13 cellular contexts compared by ENCODE assay signal in the genomic region with DNA sequence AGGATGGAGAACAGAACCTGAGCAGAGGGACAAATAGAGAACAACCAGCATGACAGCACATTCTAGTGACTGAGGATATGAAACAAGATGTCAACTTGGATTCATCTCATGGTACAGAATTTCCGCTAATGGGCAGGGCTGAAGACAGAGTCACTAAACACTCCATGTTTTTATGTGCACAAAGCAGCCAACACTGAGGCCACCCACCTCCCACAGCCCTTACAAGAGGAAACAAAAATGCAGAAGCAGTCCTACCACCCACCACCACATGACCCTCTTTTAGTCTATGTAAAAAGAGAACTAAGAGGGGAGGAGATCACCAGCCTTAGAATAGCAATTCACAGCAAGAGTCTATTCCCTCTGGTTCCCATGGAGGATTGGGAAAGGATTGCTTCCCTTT.
DNase-seq lines count a peak whose midpoint lies in the region; ATAC-seq, FAIRE-seq and TF ChIP-seq lines count a peak whose summit lies in the region.
"Had no signal": no experiment of that assay in that cellular context is flagged by ENCODE, and none has a peak within 500 bp of the region (broad histone marks: within the 10 kb centered on the region; RNA-seq: fewer than 3 reads in every experiment).

No MANE protein-coding gene starts in this region.

- H3K4me1 Mint-ChIP-seq in CD8-positive, alpha-beta memory T cell, result no peaks in the 10 kb centered on the region

- no peaks in the 10 kb centered on the region for H3K36me3 Mint-ChIP-seq in CD8-positive, alpha-beta memory T cell

- no peaks in the 10 kb centered on the region for H3K27me3 Mint-ChIP-seq in CD8-positive, alpha-beta memory T cell

- H3K4me3 ChIP-seq in GM12864 (ENCODE audit: low read depth, low read length) (no peak overlapping the region), small intestine (ENCODE audit: low read depth in 1 of 2, low read length in 2 of 2) (no peak overlapping the region)
- no peak overlapping the region for H3K4me3 ChIP-seq in CD8-positive, alpha-beta memory T cell (ENCODE audit: low read length)
- H3K4me3 ChIP-seq: prostate gland had no signal

- no peak overlapping the region for H3K27ac ChIP-seq in small intestine (ENCODE audit: low read depth in 1 of 2, low read length in 1 of 2)
- no peak overlapping the region for H3K27ac ChIP-seq in CD8-positive, alpha-beta memory T cell (ENCODE audit: low read depth, low read length)
- H3K27ac ChIP-seq: prostate gland had no signal

- H3K27me3 ChIP-seq in small intestine (ENCODE audit: control insufficient read depth in 2 of 2, insufficient read depth in 2 of 2, low read length in 2 of 2), result no peaks in the 10 kb centered on the region
- H3K27me3 ChIP-seq in CD8-positive, alpha-beta memory T cell (ENCODE audit: insufficient read depth, low read length, poor library complexity, severe bottlenecking), result no peaks in the 10 kb centered on the region

- H3K9me3 ChIP-seq in small intestine (ENCODE audit: control insufficient read depth, low read depth), result no peaks in the 10 kb centered on the region
- no peaks in the 10 kb centered on the region for H3K9me3 ChIP-seq in CD8-positive, alpha-beta memory T cell (ENCODE audit: low read length)
- H3K9me3 ChIP-seq: prostate gland had no signal

- no peaks in the 10 kb centered on the region for H3K4me1 ChIP-seq in small intestine (ENCODE audit: control insufficient read depth in 2 of 2, insufficient read depth in 1 of 2, low read depth in 1 of 2, low read length in 1 of 2)
- H3K4me1 ChIP-seq in CD8-positive, alpha-beta memory T cell (ENCODE audit: insufficient read depth, low read length), result no peaks in the 10 kb centered on the region
- H3K4me1 ChIP-seq: prostate gland had no signal

- DNase-seq in GM12864 (ENCODE audit: low read depth) (peak; percentile 38), globus pallidus (ENCODE audit: low spot score) (peak; percentile 66), small intestine (no peak)
- no peak for DNase-seq in stimulated activated CD4-positive, alpha-beta T cell treated with anti-CD3 and anti-CD28 coated beads, Interleukin-4, amount 100 ng/mL, for 1 hour
- DNase-seq in activated effector memory CD4-positive, alpha-beta T cell treated with Interleukin-2 at 50 U/mL for 16 hours, result no peak
- DNase-seq in CD8-positive, alpha-beta memory T cell, result no peak
- DNase-seq: activated CD4-positive, alpha-beta T cell treated with anti-CD3 and anti-CD28 coated beads, Interleukin-2, amount 50 U/mL, for 48 hours; NCI-H748 treated with DMSO at 0.1 percent for 48 hours; stimulated activated naive CD8-positive, alpha-beta T cell treated with anti-CD3 and anti-CD28 coated beads, Interleukin-15, Interleukin-2, amounts not matched to agents 100 U/mL and 50 U/mL, for 24 hours had no signal

- H3K27ac Mint-ChIP-seq in CD8-positive, alpha-beta memory T cell, result no peak overlapping the region

- CTCF ChIA-PET in CD8-positive, alpha-beta memory T cell (lab: Charles Lee), result no interaction called here

- 75 to 79% (median 77%) methylated on average over 1 of the region's 1 CpG for WGBS in small intestine, 3 donors

- no peaks in the 10 kb centered on the region for H3K36me3 ChIP-seq in small intestine (ENCODE audit: control insufficient read depth in 2 of 2, insufficient read depth in 2 of 2, low read length in 2 of 2)
- no peaks in the 10 kb centered on the region for H3K36me3 ChIP-seq in CD8-positive, alpha-beta memory T cell (ENCODE audit: insufficient read depth, low read length)
- H3K36me3 ChIP-seq: prostate gland had no signal

- ATAC-seq in GM21515 (IDR thresholded peaks at IDR 0.05; ENCODE audit: unreplicated experiment) (peak; percentile 82), HG03432 (IDR thresholded peaks at IDR 0.05; ENCODE audit: unreplicated experiment) (peak; percentile 70)
- ATAC-seq: stimulated activated naive CD8-positive, alpha-beta T cell treated with anti-CD3 and anti-CD28 coated beads, Interleukin-15, Interleukin-2, amounts not matched to agents 100 U/mL and 50 U/mL, for 24 hours had no signal

- POLR2A ChIA-PET in CD8-positive, alpha-beta memory T cell (lab: Charles Lee), result no interaction called here

- peaks cover 0 to 6% (median 0%) of the 10 kb centered on the region in 5 donors for H3K9me3 Mint-ChIP-seq in CD8-positive, alpha-beta memory T cell

- TF ChIP-seq CTCF in GM12864 (IDR thresholded peaks at IDR 0.05; ENCODE audit: low read depth, low read length, missing control alignments), result no peak

- FAIRE-seq in small intestine (lab: Jason Lieb, UNC), result no peak
- FAIRE-seq: D721Med had no signal

- H3K4me3 Mint-ChIP-seq in CD8-positive, alpha-beta memory T cell, result no peak overlapping the region

Comparison
In these comparisons a context has a peak if more than half of its experiments do, and no peak if none do; other contexts are left out.
1. DNase-seq: peak in GM12864 (single experiment) and globus pallidus (single experiment); none in small intestine (single experiment), stimulated activated CD4-positive, alpha-beta T cell treated with anti-CD3 and anti-CD28 coated beads, Interleukin-4, amount 100 ng/mL, for 1 hour (single experiment), activated effector memory CD4-positive, alpha-beta T cell treated with Interleukin-2 at 50 U/mL for 16 hours (single experiment) and CD8-positive, alpha-beta memory T cell (0 of 5).